8 cellular contexts compared by ENCODE assay signal in the genomic region with DNA sequence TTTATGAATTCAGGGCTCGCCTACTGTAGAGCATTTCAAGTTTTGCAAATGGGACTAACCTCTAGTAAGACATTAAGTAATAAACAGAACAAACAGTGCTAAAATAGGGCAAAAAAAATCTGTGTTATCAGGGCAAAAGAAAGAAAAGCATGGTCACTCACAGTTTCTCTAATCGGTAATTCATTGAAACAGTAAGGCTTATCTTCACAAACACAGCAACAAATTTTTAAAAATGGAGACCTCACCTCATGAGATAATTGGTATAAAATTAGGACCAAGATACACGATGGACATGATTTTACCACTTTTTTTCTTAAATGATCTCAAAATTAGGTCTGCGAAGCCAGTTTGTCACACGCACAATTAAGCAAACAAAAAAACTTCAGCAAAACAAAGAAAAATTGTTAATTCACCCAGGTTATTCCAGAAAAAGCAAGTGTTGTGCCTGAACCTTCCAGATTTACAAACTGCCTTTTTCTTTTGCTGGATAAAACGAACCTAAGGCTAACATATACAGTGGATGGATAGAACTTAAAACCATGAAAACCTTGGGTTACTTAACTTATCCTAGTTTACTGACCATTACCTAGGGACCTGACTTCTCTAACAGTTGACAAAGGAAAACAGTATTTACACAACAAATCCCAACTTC. TPM values are rescaled to one million over a fixed set of nuclear protein-coding genes. Genes with fewer than 3 reads are reported as not detected.
DNase-seq lines count a peak whose midpoint lies in the region; ATAC-seq and TF ChIP-seq lines count a peak whose summit lies in the region.

No MANE protein-coding gene starts in this region.

- intact Hi-C loops in esophagus squamous epithelium (cut with DNase I): loop anchor here (5.0 kb wide), 1 partner anchor 41 kb away; no protein-coding TSS in a partner anchor

- H2AFZ ChIP-seq in trophoblast cell (ENCODE audit: insufficient read depth, low read length, poor library complexity): no peak overlapping the region

- peak overlapping the region; percentile 87 for H3K4me2 ChIP-seq in trophoblast cell (ENCODE audit: low read length)

- peaks cover 19% of the 10 kb centered on the region for H3K79me1 ChIP-seq in trophoblast cell (ENCODE audit: low read length)

- no peak for ATAC-seq in GM21717 (IDR thresholded peaks at IDR 0.05; ENCODE audit: unreplicated experiment)
- ATAC-seq in GM21825 (IDR thresholded peaks at IDR 0.05; ENCODE audit: unreplicated experiment): no peak

- H2BK5ac ChIP-seq in trophoblast cell (ENCODE audit: low read depth, low read length, poor library complexity): no peak overlapping the region

- H3K36me3 ChIP-seq in SJCRH30 (peaks cover 12% of the 10 kb centered on the region), esophagus squamous epithelium (peaks cover 0 to 21% (median 0%) of the 10 kb centered on the region in 3 donors), trophoblast cell (ENCODE audit: control insufficient read depth in 1 of 2, insufficient read depth in 2 of 2, low read length in 2 of 2) (no peaks in the 10 kb centered on the region)

- peak overlapping the region; percentile 99 for H3K4ac ChIP-seq in trophoblast cell (ENCODE audit: low read depth, low read length)

- H3K18ac ChIP-seq in trophoblast cell (ENCODE audit: low read length): peak overlapping the region; percentile 96

- H2AK5ac ChIP-seq in trophoblast cell (ENCODE audit: low read length): no peak overlapping the region

- H3K4me3 ChIP-seq in GM08714 (ENCODE audit: low read length) (peak overlapping the region; percentile 75), SJCRH30 (peak overlapping the region; percentile 99), esophagus squamous epithelium (peak overlapping the region; percentile 90 to 96 (median 94)), trophoblast cell (ENCODE audit: low read depth, low read length) (no peak overlapping the region)

- no peak overlapping the region for H2BK120ac ChIP-seq in trophoblast cell (ENCODE audit: insufficient read depth, low read length, poor library complexity)

- WGBS in esophagus squamous epithelium, 2 donors: 11 to 18% methylated on average over 6 of the region's 6 CpGs
- no CpG with 5 or more reads among the region's 6 CpGs for WGBS in trophoblast cell (ENCODE audit: extremely low coverage, insufficient coverage, insufficient read length)

- TF ChIP-seq CTCF in esophagus squamous epithelium (IDR thresholded peaks at IDR 0.05): no peak

- peaks cover 19% of the 10 kb centered on the region for H3K4me1 ChIP-seq in SJCRH30
- peaks cover 30 to 80% (median 34%) of the 10 kb centered on the region in 3 donors for H3K4me1 ChIP-seq in esophagus squamous epithelium
- H3K4me1 ChIP-seq in trophoblast cell (ENCODE audit: control insufficient read depth in 1 of 2, insufficient read depth in 2 of 2, low read length in 2 of 2): peaks cover 0 to 9% of the 10 kb centered on the region in 2 experiments

- no peak overlapping the region for H3K14ac ChIP-seq in trophoblast cell (ENCODE audit: low read length)

- H3K27ac ChIP-seq in SJCRH30: peak overlapping the region; percentile 91
- H3K27ac ChIP-seq in esophagus squamous epithelium: peak overlapping the region; percentile 94 to 95 (median 94)
- H3K27ac ChIP-seq in trophoblast cell (ENCODE audit: low read depth, low read length): no peak overlapping the region

- DNase-seq in SJCRH30 (no peak), esophagus squamous epithelium (lab: John Stamatoyannopoulos, UW) (no peak), trophoblast cell (no peak), middle frontal gyrus (ENCODE audit: extremely low spot score, low spot score) (no peak), DMS79 treated with DMSO at 0.1 percent for 48 hours (lab: John Stamatoyannopoulos, UW) (no peak)

- no peak overlapping the region for H3K9ac ChIP-seq in trophoblast cell (ENCODE audit: low read length)

- H3K27me3 ChIP-seq in SJCRH30 (no peaks in the 10 kb centered on the region), esophagus squamous epithelium (no peaks in the 10 kb centered on the region), trophoblast cell (ENCODE audit: insufficient read depth, low read length) (no peaks in the 10 kb centered on the region)

- no peak overlapping the region for H4K91ac ChIP-seq in trophoblast cell (ENCODE audit: low read depth, low read length)

- TF ChIP-seq POLR2A in esophagus squamous epithelium (IDR thresholded peaks at IDR 0.05): no peak

- H3K23ac ChIP-seq in trophoblast cell (ENCODE audit: low read length): no peak overlapping the region

- H4K8ac ChIP-seq in trophoblast cell (ENCODE audit: low read depth, low read length): peak overlapping the region; percentile 97

- H3K9me3 ChIP-seq in SJCRH30 (replicated peaks) (no peaks in the 10 kb centered on the region), esophagus squamous epithelium (no peaks in the 10 kb centered on the region), trophoblast cell (ENCODE audit: insufficient read depth, low read depth, low read length) (no peaks in the 10 kb centered on the region)

- H2BK12ac ChIP-seq in trophoblast cell (ENCODE audit: low read length): no peak overlapping the region

- no peak overlapping the region for H4K12ac ChIP-seq in trophoblast cell (ENCODE audit: low read depth, low read length)

- peaks cover 9% of the 10 kb centered on the region for H3K79me2 ChIP-seq in trophoblast cell (ENCODE audit: control insufficient read depth, insufficient read depth, low read length, poor library complexity)

RNA-seq across cellular contexts. Expression of a gene that starts 1.4 kb away (rescaled TPM):
- 164 and 188 TPM in 2 replicates for total RNA-seq in SJCRH30 (2014; rRNA removed; shearing (Covaris generic))
- total RNA-seq in esophagus squamous epithelium: 100 to 1,000 TPM in 3 of 4 donors, 10 to 100 TPM in 1; 53.2 to 152 (median 128) TPM
- polyA plus RNA-seq in trophoblast cell (2013): 99.0 and 103 TPM in 2 replicates
